8 cellular contexts compared by ENCODE assay signal in the genomic region with DNA sequence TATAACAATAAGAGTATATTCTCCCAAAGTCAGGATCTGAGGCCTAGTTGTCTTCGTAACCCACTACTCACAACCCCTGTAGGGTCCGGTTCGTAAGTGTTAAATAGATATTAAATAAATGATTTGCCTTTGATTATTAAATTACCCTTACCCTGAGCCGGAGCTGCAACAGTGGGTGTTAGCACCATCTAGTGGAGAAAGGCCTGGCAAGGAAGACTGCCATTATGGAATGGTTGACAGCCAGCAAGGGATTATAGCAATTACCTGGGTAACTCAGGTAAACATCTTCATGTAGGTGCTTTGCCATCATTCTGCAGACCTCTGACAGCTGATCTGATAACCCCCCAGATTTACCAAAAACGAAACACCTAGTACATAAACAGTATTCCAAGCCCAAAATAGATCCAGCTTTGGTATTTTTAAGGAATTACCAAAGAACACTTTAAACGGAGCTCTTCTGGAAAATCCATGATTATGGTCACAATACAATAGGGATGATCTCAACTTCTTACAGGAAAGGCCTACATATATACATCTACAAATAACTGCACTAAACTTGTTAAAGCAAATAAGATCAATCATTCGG.
DNase-seq lines count a peak whose midpoint lies in the region; ATAC-seq and TF ChIP-seq lines count a peak whose summit lies in the region.

No MANE protein-coding gene starts in this region.

- no peaks in the 10 kb centered on the region for H3K36me3 ChIP-seq in HCT116 (ENCODE audit: control insufficient read depth in 1 of 2, insufficient read depth in 2 of 2, low read length in 2 of 2)
- H3K36me3 ChIP-seq in PC-9 (ENCODE audit: low read depth), result no peaks in the 10 kb centered on the region
- no peaks in the 10 kb centered on the region for H3K36me3 ChIP-seq in endodermal cell (ENCODE audit: control insufficient read depth, insufficient read depth, low read length)

- H3K9me3 ChIP-seq in HCT116 (ENCODE audit: control insufficient read depth in 1 of 2, insufficient read depth in 1 of 2, low read depth in 1 of 2, low read length in 2 of 2) (no peaks in the 10 kb centered on the region), PC-9 (ENCODE audit: insufficient read depth, low read depth) (no peaks in the 10 kb centered on the region), endodermal cell (ENCODE audit: control insufficient read depth, low read length) (no peaks in the 10 kb centered on the region)

- peak; percentile 86 for ATAC-seq in HCT116
- ATAC-seq in HG03442 (IDR thresholded peaks at IDR 0.05; ENCODE audit: unreplicated experiment), result no peak

- no peaks in the 10 kb centered on the region for H3K9me3 Mint-ChIP-seq in endodermal cell
- no peaks in the 10 kb centered on the region for H3K9me3 Mint-ChIP-seq in nephron
- peaks cover 0 to 2% (median 0%) of the 10 kb centered on the region in 6 donors for H3K9me3 Mint-ChIP-seq in immature natural killer cell

- H3K4me3 ChIP-seq in HCT116 (replicated peaks in 1 of 2; ENCODE audit: low read depth in 1 of 2, low read length in 2 of 2) (no peak overlapping the region), PC-9 (no peak overlapping the region), endodermal cell (ENCODE audit: low read length) (no peak overlapping the region)

- CTCF ChIA-PET in HCT116 (lab: Charles Lee), result interaction anchor here (0.6 to 2.9 kb wide), 26 partner anchors 10 to 995 kb away, joined by 3 to 12 read pairs (median 4); partner anchors contain the start of gene HTR7
- CTCF ChIA-PET in PC-9 (lab: Charles Lee), result no interaction called here

- H3K4me2 ChIP-seq in HCT116 (ENCODE audit: low read length) (no peak overlapping the region), PC-9 (no peak overlapping the region)

- H3K27me3 Mint-ChIP-seq in endodermal cell (ENCODE audit: insufficient read depth), result no peaks in the 10 kb centered on the region
- H3K27me3 Mint-ChIP-seq in nephron (ENCODE audit: low read depth), result no peaks in the 10 kb centered on the region
- H3K27me3 Mint-ChIP-seq in immature natural killer cell (ENCODE audit: low read depth in 3 of 3), result peaks cover 0 to 2% (median 0%) of the 10 kb centered on the region in 3 donors

- H3K9me2 ChIP-seq in HCT116 (ENCODE audit: insufficient read depth), result no peaks in the 10 kb centered on the region
- no peaks in the 10 kb centered on the region for H3K9me2 ChIP-seq in PC-9 (ENCODE audit: insufficient read depth)

- H3K4me1 Mint-ChIP-seq in endodermal cell (no peaks in the 10 kb centered on the region), nephron (peaks cover 5% of the 10 kb centered on the region), immature natural killer cell (no peaks in the 10 kb centered on the region)

- H3K27ac Mint-ChIP-seq in endodermal cell, result no peak overlapping the region
- no peak overlapping the region for H3K27ac Mint-ChIP-seq in nephron
- no peak overlapping the region for H3K27ac Mint-ChIP-seq in immature natural killer cell

- RAD21 ChIA-PET in HCT116 (lab: Charles Lee; ENCODE audit: low non-redundant PET in 1 of 2, low total read pairs in 2 of 2, uncharacterized antibody in 2 of 2, unreplicated experiment in 2 of 2), result no interaction called here

- TF ChIP-seq RAD21 in HCT116 (IDR thresholded peaks at IDR 0.05; ENCODE audit: low read depth), result peak; percentile 72

- POLR2A ChIA-PET in HCT116 (lab: Charles Lee), result interaction anchor here (0.6 kb wide), 1 partner anchor 60 kb away, joined by 3 read pairs; no protein-coding TSS in a partner anchor
- POLR2A ChIA-PET in PC-9 (lab: Charles Lee; ENCODE audit: unreplicated experiment), result interaction anchor here (0.7 kb wide), 1 partner anchor 829 kb away, joined by 3 read pairs; no protein-coding TSS in a partner anchor

- H3K36me3 Mint-ChIP-seq in endodermal cell (ENCODE audit: low read depth) (no peaks in the 10 kb centered on the region), nephron (ENCODE audit: low read depth) (no peaks in the 10 kb centered on the region), immature natural killer cell (no peaks in the 10 kb centered on the region)

- H2AFZ ChIP-seq in HCT116 (ENCODE audit: low read depth, low read length, poor library complexity, severe bottlenecking), result no peak overlapping the region
- no peak overlapping the region for H2AFZ ChIP-seq in PC-9

- H3K4me3 Mint-ChIP-seq in endodermal cell, result no peak overlapping the region
- H3K4me3 Mint-ChIP-seq in nephron, result no peak overlapping the region
- no peak overlapping the region for H3K4me3 Mint-ChIP-seq in immature natural killer cell

- H3F3A ChIP-seq in PC-9 (ENCODE audit: insufficient read depth, low read depth), result no peaks in the 10 kb centered on the region

- H3K79me2 ChIP-seq in HCT116 (ENCODE audit: insufficient read depth, low read length) (peaks cover 87% of the 10 kb centered on the region), PC-9 (ENCODE audit: low read depth) (no peaks in the 10 kb centered on the region)

- no peaks in the 10 kb centered on the region for H4K20me1 ChIP-seq in HCT116 (ENCODE audit: insufficient read depth)
- no peaks in the 10 kb centered on the region for H4K20me1 ChIP-seq in PC-9 (ENCODE audit: insufficient read depth)

- WGBS in endodermal cell (ENCODE audit: insufficient coverage in 1 of 2, insufficient read length in 1 of 2), 2 experiments, result 67 to 76% methylated on average over 3 to 5 of the region's 7 CpGs

- H3K9ac ChIP-seq in HCT116 (ENCODE audit: low read length) (no peak overlapping the region), endodermal cell (ENCODE audit: extremely low read depth, low read length, poor library complexity, severe bottlenecking) (no peak overlapping the region)

- no peak for TF ChIP-seq POLR2A in HCT116 (IDR thresholded peaks at IDR 0.05; ENCODE audit: borderline replicate concordance, extremely low read depth, insufficient read depth, insufficient read length)

- in situ Hi-C loops in Caki2 (cut with HindIII; ENCODE audit: low pct_unique_long_range_greater_than_20kb, low sequenced_read_pairs), result no loop called here

- H3K27ac ChIP-seq in HCT116 (ENCODE audit: low read depth, low read length), result no peak overlapping the region
- no peak overlapping the region for H3K27ac ChIP-seq in PC-9
- H3K27ac ChIP-seq in endodermal cell (ENCODE audit: low read depth, low read length), result no peak overlapping the region

- TF ChIP-seq CTCF in HCT116 (IDR thresholded peaks at IDR 0.05 in 2 of 3, conservative IDR thresholded peaks at IDR 0.05 in 1 of 3; ENCODE audit: borderline replicate concordance in 1 of 3, insufficient read depth in 1 of 3, low read depth in 2 of 3, low read length in 2 of 3) (peak; percentile 48 to 89 (median 88); a peak in 5 of 6 replicates), PC-9 (conservative IDR thresholded peaks at IDR 0.05) (peak; percentile 68), endodermal cell (conservative IDR thresholded peaks at IDR 0.05) (peak; percentile 93), nephron (IDR thresholded peaks at IDR 0.05; ENCODE audit: unreplicated experiment in 3 of 3) (peak; percentile 70 to 74 (median 70))

- H3K27me3 ChIP-seq in HCT116 (ENCODE audit: insufficient read depth, low read length) (no peaks in the 10 kb centered on the region), PC-9 (ENCODE audit: insufficient read depth, low read depth) (no peaks in the 10 kb centered on the region), endodermal cell (ENCODE audit: control insufficient read depth, insufficient read depth, low read length, poor library complexity, severe bottlenecking) (no peaks in the 10 kb centered on the region)

- H3K4me1 ChIP-seq in HCT116 (ENCODE audit: control insufficient read depth in 1 of 2, insufficient read depth in 2 of 2, low read length in 2 of 2) (no peaks in the 10 kb centered on the region), PC-9 (replicated peaks; ENCODE audit: insufficient read depth) (no peaks in the 10 kb centered on the region), endodermal cell (ENCODE audit: control insufficient read depth, insufficient read depth, low read length) (no peaks in the 10 kb centered on the region)

- intact Hi-C loops in HCT116 (cut with micrococcal nuclease), result loop anchor here (1.0 kb wide), 2 partner anchors 37 to 995 kb away; no protein-coding TSS in a partner anchor
- intact Hi-C loops in PC-9 (cut with micrococcal nuclease; ENCODE audit: unreplicated experiment), result loop anchor here (5.0 kb wide), 1 partner anchor 996 kb away; no protein-coding TSS in a partner anchor

- BruUV-seq in HCT116 (replicated peaks; lab: Mats Ljungman, UMichigan) (no TSS peak), PC-9 (replicated peaks; lab: Mats Ljungman, UMichigan) (no TSS peak)

- DNase-seq in Caki2 (ENCODE audit: low read depth) (peak; percentile 8), HCT116 (ENCODE audit: low read depth, low spot score) (peak; percentile 27), PC-9 (peak in 1 of 2 experiments; percentile 24), endodermal cell (peak; percentile 79), NCI-H2107 (lab: John Stamatoyannopoulos, UW) (no peak), immature natural killer cell (no peak)

TF ChIP-seq in HCT116, 20 proteins besides CTCF, POLR2A, EP300 and RAD21:
- TF ChIP-seq CEBPB (IDR thresholded peaks at IDR 0.05; ENCODE audit: low read depth), result no peak
- TF ChIP-seq TCF7L2 (IDR thresholded peaks at IDR 0.05; ENCODE audit: borderline replicate concordance, extremely low read depth, insufficient read depth, insufficient read length), result no peak
- TF ChIP-seq YY1 (IDR thresholded peaks at IDR 0.05; ENCODE audit: extremely low read depth, insufficient replicate concordance, low read depth, low read length), result peak; percentile 81
- no peak for TF ChIP-seq CBX3 (IDR thresholded peaks at IDR 0.05; ENCODE audit: low read depth)

Comparison
In these comparisons a context has a peak if more than half of its experiments do, and no peak if none do; other contexts are left out.
1. DNase-seq: peak in Caki2 (single experiment), HCT116 (single experiment) and endodermal cell (single experiment); none in NCI-H2107 (single experiment) and immature natural killer cell (0 of 3).
2. Peak in every context shown above with its lines, with median percentiles within 50 percentile points of each other: CTCF ChIP-seq.